In the genomic region with DNA sequence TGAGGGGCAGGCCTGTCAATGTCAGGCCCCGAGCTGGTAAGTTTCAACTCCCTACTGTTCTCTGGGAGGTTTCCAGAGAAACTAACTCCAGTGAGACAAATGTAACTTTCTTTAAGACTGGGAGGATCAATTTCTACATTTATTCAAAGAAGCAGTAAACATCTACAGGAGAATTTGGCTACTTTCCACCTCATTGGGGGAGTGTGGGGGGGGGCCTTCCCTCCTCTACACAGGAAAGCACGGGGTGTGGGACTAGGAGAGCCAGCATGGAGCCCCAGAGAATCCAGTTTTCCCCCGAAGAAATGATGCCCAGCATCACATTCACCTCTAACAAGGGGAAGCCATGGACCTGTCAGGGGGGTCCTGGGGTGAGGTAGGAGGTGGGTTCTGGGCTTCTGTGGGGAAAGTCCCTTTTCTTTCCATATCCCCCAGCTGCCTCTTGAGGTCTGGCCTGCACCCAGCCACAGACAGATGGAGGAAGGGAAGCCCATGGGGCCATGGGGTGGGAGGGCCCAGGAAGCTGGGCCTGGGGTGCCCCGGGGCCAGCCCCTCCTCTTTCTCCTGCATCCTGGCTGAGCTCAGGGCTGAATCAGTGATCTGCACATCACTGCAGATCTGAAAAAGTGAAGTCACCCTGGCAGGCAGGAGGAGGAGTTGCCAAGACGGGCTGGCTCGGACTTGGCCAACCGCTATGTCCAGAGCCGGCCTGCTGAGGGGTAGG, we compare ENCODE assay signal across 7 cellular contexts. TPM values are rescaled to one million over a fixed set of nuclear protein-coding genes. Genes with fewer than 3 reads are reported as not detected.
DNase-seq lines count a peak whose midpoint lies in the region; ATAC-seq, FAIRE-seq and TF ChIP-seq lines count a peak whose summit lies in the region.
"Not testable (repeated sequence)": the region's sequence is repeated elsewhere in the genome, so short reads cannot be mapped to it uniquely, and the experiment has no call there.

No MANE protein-coding gene starts in this region.

- not testable (repeated sequence) for H3K9me3 Mint-ChIP-seq in activated T-cell treated with anti-CD3 and anti-CD28 coated beads, Interleukin-2, amount 50 U/mL, for 72 hours; osteocyte (ENCODE audit: unreplicated experiment)

- not testable (repeated sequence) for H3K79me2 ChIP-seq in GM12878 (ENCODE audit: control insufficient read depth, insufficient read depth, low read length)

- not testable (repeated sequence) for H4K20me1 ChIP-seq in GM12878 (ENCODE audit: control insufficient read depth, insufficient read depth)

- peaks cover 23% of the 10 kb centered on the region for H3K27me3 Mint-ChIP-seq in activated T-cell treated with anti-CD3 and anti-CD28 coated beads, Interleukin-2, amount 50 U/mL, for 72 hours (ENCODE audit: low read depth)
- not testable (repeated sequence) for H3K27me3 Mint-ChIP-seq in osteocyte (ENCODE audit: unreplicated experiment)

- RAD21 ChIA-PET in GM12878 (lab: Charles Lee; ENCODE audit: unreplicated experiment), result not testable (repeated sequence)

- not testable (repeated sequence) for H3K4me3 ChIP-seq in GM12878

- DNase-seq in DMS53 (lab: John Stamatoyannopoulos, UW) (peak; percentile 48), iris pigment epithelial cell (ENCODE audit: low read depth) (peak; percentile 12), osteocyte (ENCODE audit: extremely low spot score, unreplicated experiment) (peak; percentile 49)
- DNase-seq in activated T-cell treated with anti-CD3 and anti-CD28 coated beads, Interleukin-2, amount 50 U/mL, for 72 hours; GM12878 (ENCODE audit: low read depth, low spot score): not testable (repeated sequence)

- peak; percentile 41 for FAIRE-seq in GM12878 (lab: Jason Lieb, UNC)

- POLR2A ChIA-PET in GM12878 (lab: Charles Lee), result not testable (repeated sequence)

- WGBS in GM12878 (ENCODE audit: insufficient coverage, insufficient replicate concordance, low lambda C conversion rate, missing lambda C conversion rate), result 23% methylated on average over 7 of the region's 8 CpGs

- CTCF ChIA-PET in GM12878 (lab: Yijun Ruan, JAX), result not testable (repeated sequence)

- not testable (repeated sequence) for TF ChIP-seq POLR2A in GM12878 (IDR thresholded peaks at IDR 0.05; ENCODE audit: low read depth, low read length)

- not testable (repeated sequence) for H3K36me3 Mint-ChIP-seq in activated T-cell treated with anti-CD3 and anti-CD28 coated beads, Interleukin-2, amount 50 U/mL, for 72 hours (ENCODE audit: insufficient read depth in 2 of 2); osteocyte (ENCODE audit: unreplicated experiment)

- BruUV-seq in GM12878 (replicated peaks; lab: Mats Ljungman, UMichigan), result not testable (repeated sequence)

- not testable (repeated sequence) for H3K36me3 ChIP-seq in GM12878 (ENCODE audit: control insufficient read depth in 2 of 2, insufficient read depth in 2 of 2, low read length in 1 of 2)

- not testable (repeated sequence) for H3K27ac ChIP-seq in GM12878 (ENCODE audit: control insufficient read depth, insufficient read depth)

- H3K4me1 Mint-ChIP-seq in activated T-cell treated with anti-CD3 and anti-CD28 coated beads, Interleukin-2, amount 50 U/mL, for 72 hours (ENCODE audit: low read depth); osteocyte (ENCODE audit: unreplicated experiment): not testable (repeated sequence)

- H2AFZ ChIP-seq in GM12878 (ENCODE audit: control insufficient read depth, low read depth, low read length), result not testable (repeated sequence)

- in situ Hi-C loops in GM12878 (cut with MboI), result not testable (repeated sequence)

- not testable (repeated sequence) for TF ChIP-seq RAD21 in GM12878 (IDR thresholded peaks at IDR 0.05; ENCODE audit: insufficient read depth, low read depth, low read length)

- not testable (repeated sequence) for H3K9ac ChIP-seq in GM12878 (ENCODE audit: control insufficient read depth, insufficient read depth, low read length)

- H3K27me3 ChIP-seq in GM12878 (replicated peaks in 1 of 2; ENCODE audit: control insufficient read depth in 2 of 2, insufficient read depth in 2 of 2, low read length in 1 of 2), result not testable (repeated sequence)

- H3K9me3 ChIP-seq in GM12878 (replicated peaks; ENCODE audit: control insufficient read depth, insufficient read depth, low read length), result not testable (repeated sequence)

- not testable (repeated sequence) for TF ChIP-seq EP300 in GM12878 (IDR thresholded peaks at IDR 0.05; ENCODE audit: borderline replicate concordance in 1 of 2, control insufficient read depth in 1 of 2, low read depth in 2 of 2, low read length in 2 of 2)

- not testable (repeated sequence) for H3K4me1 ChIP-seq in GM12878 (ENCODE audit: control insufficient read depth, insufficient read depth, low read length)

- intact Hi-C loops in GM12878 (cut with micrococcal nuclease; ENCODE audit: unreplicated experiment), result not testable (repeated sequence)

- H3K4me2 ChIP-seq in GM12878 (ENCODE audit: control insufficient read depth, insufficient read depth), result not testable (repeated sequence)

- ATAC-seq in HG02938 (IDR thresholded peaks at IDR 0.05; ENCODE audit: unreplicated experiment), result peak; percentile 47
- peak; percentile 17 for ATAC-seq in SK-N-SH treated with all-trans-retinoic acid at 6 μM for 48 hours
- ATAC-seq in activated T-cell treated with anti-CD3 and anti-CD28 coated beads, Interleukin-2, amount 50 U/mL, for 72 hours (replicated peaks in 1 of 2), result peak in 1 of 2 donors; percentile 25
- peak; percentile 32 for ATAC-seq in GM12878

- not testable (repeated sequence) for H3K27ac Mint-ChIP-seq in activated T-cell treated with anti-CD3 and anti-CD28 coated beads, Interleukin-2, amount 50 U/mL, for 72 hours; osteocyte (ENCODE audit: unreplicated experiment)

- peak overlapping the region; percentile 52 to 54 for H3K4me3 Mint-ChIP-seq in activated T-cell treated with anti-CD3 and anti-CD28 coated beads, Interleukin-2, amount 50 U/mL, for 72 hours
- H3K4me3 Mint-ChIP-seq in osteocyte (ENCODE audit: unreplicated experiment), result not testable (repeated sequence)

- TF ChIP-seq CTCF in GM12878 (IDR thresholded peaks at IDR 0.05 in 2 of 3, conservative IDR thresholded peaks at IDR 0.05 in 1 of 3; ENCODE audit: control insufficient read depth in 2 of 3, extremely low read depth in 1 of 3, insufficient read depth in 1 of 3, low read depth in 3 of 3, low read length in 3 of 3); osteocyte (IDR thresholded peaks at IDR 0.05): not testable (repeated sequence)

- SMC1A ChIA-PET in GM12878 (lab: Charles Lee; ENCODE audit: uncharacterized antibody, unreplicated experiment), result not testable (repeated sequence)

RNA-seq across cellular contexts. Expression of a gene that starts 42.6 kb away (rescaled TPM):
- total RNA-seq in activated T-cell treated with anti-CD3 and anti-CD28 coated beads, Interleukin-2, amount 50 U/mL, for 72 hours, result 10 to 100 TPM; 23.2 to 25.5 TPM
- total RNA-seq in GM12878 (2013; cell fraction: nucleolus; rRNA removed), result 31.7 and 32.6 TPM in 2 replicates
- total RNA-seq in GM12878 (2014; rRNA removed) (11.1 TPM in 2 replicates), GM12878 (2014; rRNA removed; fragmentation: Illumina TruSeq; extraction: Trizol) (9.9 and 11.4 TPM in 2 replicates), GM12878 (2021) (15.6 and 15.9 TPM in 2 replicates), osteocyte (19.7 and 22.4 TPM in 2 replicates)
- 3.4 TPM for polyA plus RNA-seq in GM12878 (2011; ENCODE audit: low read depth)
- polyA plus RNA-seq in GM12878 (2011; rRNA removed) (4.1 and 6.0 TPM in 2 replicates), GM12878 (2014; fragmentation: Illumina TruSeq; extraction: Trizol) (16.5 and 19.2 TPM in 2 replicates), GM12878 (2014; fragmentation: Nextera tagmentation; extraction: Ambion mirVana) (1 to 10 TPM; 3.0 to 6.2 TPM), GM12878 (2014; rRNA removed) (8.9 and 9.6 TPM in 2 replicates), GM12878 (2016; fragmentation: Nextera tagmentation; extraction: Ambion mirVana) (10 to 100 TPM; 10.9 to 13.6 TPM)
- polyA plus RNA-seq in GM12878 (2011; cell fraction: cytosol; rRNA removed), result 6.0 and 8.8 TPM in 2 replicates
- polyA plus RNA-seq in GM12878 (2011; cell fraction: nucleus; rRNA removed), result 14.9 and 16.0 TPM in 2 replicates
- polyA plus RNA-seq in GM12878 (2012), result 5.3 and 6.6 TPM in 2 replicates
- polyA minus RNA-seq in GM12878 (2011; rRNA and poly(A)+ RNA removed), result 15.0 and 17.8 TPM in 2 replicates
- 7.6 and 10.0 TPM in 2 replicates for polyA minus RNA-seq in GM12878 (2011; cell fraction: cytosol; rRNA and poly(A)+ RNA removed)
- polyA minus RNA-seq in GM12878 (2011; cell fraction: nucleus; rRNA and poly(A)+ RNA removed), result 9.8 and 14.3 TPM in 2 replicates
